ENCODE assay signal across 8 cellular contexts in genomic region chr9:4662989-4663792, GRCh38. TPM values are rescaled to one million over a fixed set of nuclear protein-coding genes. Genes with fewer than 3 reads are reported as not detected.
A peak's percentile ranks its signal among the peaks of the same experiment; 100 is the strongest.
DNase-seq lines count a peak whose midpoint lies in the region; ATAC-seq and TF ChIP-seq lines count a peak whose summit lies in the region.

No MANE protein-coding gene starts in this region.

- H2AK9ac ChIP-seq in IMR-90 (replicated peaks; ENCODE audit: low read depth, low read length, poor library complexity): peak overlapping the region; percentile 98

- H3K9ac ChIP-seq in IMR-90 (ENCODE audit: low read depth, low read length): no peak overlapping the region

- ATAC-seq in IMR-90 (ENCODE audit: low read depth) (peak; percentile 6), upper lobe of left lung (ENCODE audit: low FRiP score in 2 of 2) (peak in 1 of 2 donors; percentile 5), HG02870 (IDR thresholded peaks at IDR 0.05; ENCODE audit: unreplicated experiment) (no peak), GM21367 (IDR thresholded peaks at IDR 0.05; ENCODE audit: unreplicated experiment) (no peak), GM19035 (IDR thresholded peaks at IDR 0.05; ENCODE audit: unreplicated experiment) (no peak)

- H3K27me3 ChIP-seq in IMR-90 (ENCODE audit: control insufficient read depth, insufficient read depth, low read length) (no peaks in the 10 kb centered on the region), upper lobe of left lung (no peaks in the 10 kb centered on the region)

- 67% methylated on average over 4 of the region's 13 CpGs; no CpG with 5 or more reads in 1 of the 2 experiments for WGBS in IMR-90 (ENCODE audit: extremely low coverage in 2 of 2, insufficient read length in 1 of 2), 2 experiments
- 43 to 46% methylated on average over 13 of the region's 13 CpGs for WGBS in lower leg skin, 2 donors
- WGBS in upper lobe of left lung, 2 donors: 64 to 74% methylated on average over 6 to 7 of the region's 13 CpGs

- peak overlapping the region; percentile 56; the same call in 1 of the 3 replicates for H2BK15ac ChIP-seq in IMR-90 (ENCODE audit: low read depth, low read length)

- intact Hi-C loops in IMR-90 (cut with micrococcal nuclease): loop anchor here (10.0 kb wide), 1 partner anchor 348 kb away; no protein-coding TSS in a partner anchor
- intact Hi-C loops in lower leg skin (cut with DNase I; ENCODE audit: low total_unique reads): no loop called here

- no peak for TF ChIP-seq RAD21 in IMR-90 (IDR thresholded peaks at IDR 0.05; ENCODE audit: low read length)

- peak overlapping the region; percentile 85 for H3K27ac ChIP-seq in IMR-90 (ENCODE audit: insufficient read depth, low read length)
- H3K27ac ChIP-seq in upper lobe of left lung: peak overlapping the region; percentile 85 to 93 (median 89)

- peak overlapping the region; percentile 96 for H3K4me2 ChIP-seq in IMR-90 (ENCODE audit: low read depth, low read length)

- H2BK5ac ChIP-seq in IMR-90 (ENCODE audit: low read depth, low read length, poor library complexity, severe bottlenecking): peak overlapping the region; percentile 34

- POLR2A ChIA-PET in IMR-90 (lab: Charles Lee; ENCODE audit: unreplicated experiment): no interaction called here

- BruUV-seq in IMR-90 (replicated peaks; lab: Mats Ljungman, UMichigan): TSS peak; percentile 70

- H3K18ac ChIP-seq in IMR-90 (ENCODE audit: low read depth, low read length): peak overlapping the region; percentile 73

- peaks cover 8% of the 10 kb centered on the region for H3K9me1 ChIP-seq in IMR-90 (ENCODE audit: insufficient read depth, low read length)

- H4K91ac ChIP-seq in IMR-90 (ENCODE audit: insufficient read depth, low read depth, low read length): peak overlapping the region; percentile 82

- peak overlapping the region; percentile 77 for H2AK5ac ChIP-seq in IMR-90 (ENCODE audit: low read depth, low read length)

- H3K56ac ChIP-seq in IMR-90 (ENCODE audit: extremely low read depth, insufficient read depth, low read length): no peak overlapping the region

- TF ChIP-seq EP300 in upper lobe of left lung (IDR thresholded peaks at IDR 0.05): no peak

- H3K9me3 ChIP-seq in IMR-90 (ENCODE audit: control insufficient read depth, insufficient read depth, low read length) (no peaks in the 10 kb centered on the region), upper lobe of left lung (no peaks in the 10 kb centered on the region)

- H3K14ac ChIP-seq in IMR-90 (replicated peaks; ENCODE audit: low read depth, low read length): peak overlapping the region; percentile 70

- DNase-seq in EH (ENCODE audit: low read depth) (peak; percentile 13), IMR-90 (peak; percentile 47), astrocyte of the hippocampus (ENCODE audit: low read depth, low spot score) (peak; percentile 16), lower leg skin (ENCODE audit: low spot score in 2 of 2) (peak in 1 of 2 donors; percentile 88), upper lobe of left lung (no peak)

- peak overlapping the region; percentile 78 to 80 for H4K8ac ChIP-seq in IMR-90 (ENCODE audit: low read depth in 2 of 2, low read length in 2 of 2)

- TF ChIP-seq CTCF in IMR-90 (conservative IDR thresholded peaks at IDR 0.05; ENCODE audit: low read depth, low read length): no peak
- no peak for TF ChIP-seq CTCF in lower leg skin (IDR thresholded peaks at IDR 0.05)
- TF ChIP-seq CTCF in upper lobe of left lung (IDR thresholded peaks at IDR 0.05): no peak

- TF ChIP-seq POLR2A in IMR-90 (IDR thresholded peaks at IDR 0.05; ENCODE audit: low read depth, low read length) (no peak), lower leg skin (IDR thresholded peaks at IDR 0.05) (no peak), upper lobe of left lung (IDR thresholded peaks at IDR 0.05) (no peak)

- CTCF ChIA-PET in IMR-90 (lab: Yijun Ruan, JAX): interaction anchor here (0.6 to 0.7 kb wide), 2 partner anchors 12 to 203 kb away, joined by 3 read pairs; no protein-coding TSS in a partner anchor

- in situ Hi-C loops in IMR-90 (cut with MboI; ENCODE audit: low sequenced_read_pairs): no loop called here

- dilution Hi-C loops in IMR-90 (cut with HindIII; ENCODE audit: low sequenced_read_pairs, unreplicated experiment): no loop called here

- peak overlapping the region; percentile 76 for H2BK120ac ChIP-seq in IMR-90 (ENCODE audit: low read depth, low read length)

- peak overlapping the region; percentile 85 for H3K23ac ChIP-seq in IMR-90 (ENCODE audit: low read depth, low read length)

- H3K36me3 ChIP-seq in IMR-90 (ENCODE audit: control insufficient read depth, insufficient read depth, low read length): no peaks in the 10 kb centered on the region
- no peaks in the 10 kb centered on the region for H3K36me3 ChIP-seq in upper lobe of left lung

- peak overlapping the region; percentile 96 for H2AFZ ChIP-seq in IMR-90 (replicated peaks; ENCODE audit: low read length, poor library complexity)

- no peaks in the 10 kb centered on the region for H4K20me1 ChIP-seq in IMR-90 (ENCODE audit: insufficient read depth, low read length)

- H3K4me3 ChIP-seq in IMR-90 (ENCODE audit: insufficient read depth, low read depth, low read length): peak overlapping the region; percentile 91
- peak overlapping the region; percentile 71 for H3K4me3 ChIP-seq in lower leg skin (ENCODE audit: low read depth, poor library complexity, severe bottlenecking)
- peak overlapping the region; percentile 68 to 97 (median 86) for H3K4me3 ChIP-seq in upper lobe of left lung

- H4K5ac ChIP-seq in IMR-90 (ENCODE audit: low read depth, low read length): peak overlapping the region; percentile 78

- peaks cover 9 to 14% of the 10 kb centered on the region in 2 experiments; a peak in 3 of 4 replicates for H3K79me1 ChIP-seq in IMR-90 (ENCODE audit: low read depth in 1 of 2, low read length in 2 of 2)

- peak overlapping the region; percentile 85 for H2BK20ac ChIP-seq in IMR-90 (ENCODE audit: low read depth, low read length)

- peak overlapping the region; percentile 85 for H3K4ac ChIP-seq in IMR-90 (ENCODE audit: low read depth, low read length)

- H3K4me1 ChIP-seq in IMR-90 (ENCODE audit: control insufficient read depth, insufficient read depth, low read length) (peaks cover 9% of the 10 kb centered on the region), upper lobe of left lung (peaks cover 38 to 53% (median 45%) of the 10 kb centered on the region in 4 donors)

TF ChIP-seq in IMR-90, 13 proteins besides CTCF, POLR2A, EP300 and RAD21:
- no peak for TF ChIP-seq SMC3 (IDR thresholded peaks at IDR 0.05; ENCODE audit: low read depth, low read length)
- TF ChIP-seq ELK1 (IDR thresholded peaks at IDR 0.05; ENCODE audit: borderline replicate concordance, low read depth, low read length): no peak
- TF ChIP-seq FOS (IDR thresholded peaks at IDR 0.05; ENCODE audit: low read depth, low read length): no peak
- TF ChIP-seq CHD1 (IDR thresholded peaks at IDR 0.05; ENCODE audit: low read depth, low read length): no peak
- no peak for TF ChIP-seq RFX5 (IDR thresholded peaks at IDR 0.05; ENCODE audit: low read depth, low read length)
- TF ChIP-seq NFE2L2 (IDR thresholded peaks at IDR 0.05; ENCODE audit: low read depth, low read length): no peak
- TF ChIP-seq USF2 (IDR thresholded peaks at IDR 0.05; ENCODE audit: low read depth, low read length): no peak
- TF ChIP-seq CEBPB (IDR thresholded peaks at IDR 0.05; ENCODE audit: low read depth, low read length): no peak
- TF ChIP-seq MXI1 (IDR thresholded peaks at IDR 0.05; ENCODE audit: borderline replicate concordance, low read depth, low read length): no peak
- no peak for TF ChIP-seq RCOR1 (IDR thresholded peaks at IDR 0.05; ENCODE audit: insufficient replicate concordance, low read length)
- no peak for TF ChIP-seq MAZ (IDR thresholded peaks at IDR 0.05; ENCODE audit: borderline replicate concordance, low read depth, low read length)
- TF ChIP-seq BHLHE40 (IDR thresholded peaks at IDR 0.05; ENCODE audit: low read depth, low read length): no peak

RNA-seq across cellular contexts. Expression of gene PLPP6, which starts 1.1 kb away (rescaled TPM):
- 3.3 and 3.4 TPM in 2 replicates for total RNA-seq in IMR-90 (2012; rRNA removed)
- polyA plus RNA-seq in IMR-90 (2012; rRNA removed): 5.3 and 5.9 TPM in 2 replicates
- polyA plus RNA-seq in IMR-90 (2012; cell fraction: cytosol; rRNA removed): 3.1 and 4.9 TPM in 2 replicates
- polyA plus RNA-seq in IMR-90 (2012; cell fraction: nucleus; rRNA removed; ENCODE audit: low replicate concordance): 2.8 and 4.1 TPM in 2 replicates
- total RNA-seq in lower leg skin: 10 to 100 TPM; 13.6 to 20.7 (median 17.7) TPM
- 1 to 10 TPM; 2.1 to 7.6 (median 5.9) TPM for total RNA-seq in upper lobe of left lung

RNA-seq across cellular contexts. Expression of gene SPATA6L, which starts 3.1 kb away (rescaled TPM):
- 0.18 and 0.28 TPM in 2 replicates for total RNA-seq in IMR-90 (2012; rRNA removed)
- polyA plus RNA-seq in IMR-90 (2012; rRNA removed): 0.60 and 0.84 TPM in 2 replicates
- polyA plus RNA-seq in IMR-90 (2012; cell fraction: cytosol; rRNA removed): 0.04 TPM in 1 of 2 replicates, not detected in the other
- polyA plus RNA-seq in IMR-90 (2012; cell fraction: nucleus; rRNA removed; ENCODE audit: low replicate concordance): 0.47 and 1.4 TPM in 2 replicates
- 1 to 10 TPM; 1.3 to 3.5 (median 2.3) TPM for total RNA-seq in lower leg skin
- 10 to 100 TPM in 3 of 6 donors, 1 to 10 TPM in 3; 7.4 to 38.4 (median 13.8) TPM for total RNA-seq in upper lobe of left lung

RNA-seq across cellular contexts. Expression of gene CDC37L1, which starts 16.2 kb away (rescaled TPM):
- 6.6 and 12.8 TPM in 2 replicates for total RNA-seq in IMR-90 (2012; rRNA removed)
- 6.5 and 7.3 TPM in 2 replicates for polyA plus RNA-seq in IMR-90 (2012; rRNA removed)
- polyA plus RNA-seq in IMR-90 (2012; cell fraction: cytosol; rRNA removed): 4.3 and 7.5 TPM in 2 replicates
- 2.7 and 4.3 TPM in 2 replicates for polyA plus RNA-seq in IMR-90 (2012; cell fraction: nucleus; rRNA removed; ENCODE audit: low replicate concordance)
- total RNA-seq in lower leg skin: 10 to 100 TPM; 15.5 to 32.5 (median 25.8) TPM
- 10 to 100 TPM in 5 of 6 donors, 1 to 10 TPM in 1; 8.1 to 38.8 (median 18.2) TPM for total RNA-seq in upper lobe of left lung

Comparison
In these comparisons a context has a peak if more than half of its experiments do, and no peak if none do; other contexts are left out.
1. DNase-seq: peak in EH (single experiment), IMR-90 (single experiment) and astrocyte of the hippocampus (single experiment); none in upper lobe of left lung (0 of 2).
2. Peak in every context shown above with its lines, with median percentiles within 50 percentile points of each other: H3K4me3 ChIP-seq.